Comparison of ENCODE assay signal across 10 cellular contexts in the genomic region with DNA sequence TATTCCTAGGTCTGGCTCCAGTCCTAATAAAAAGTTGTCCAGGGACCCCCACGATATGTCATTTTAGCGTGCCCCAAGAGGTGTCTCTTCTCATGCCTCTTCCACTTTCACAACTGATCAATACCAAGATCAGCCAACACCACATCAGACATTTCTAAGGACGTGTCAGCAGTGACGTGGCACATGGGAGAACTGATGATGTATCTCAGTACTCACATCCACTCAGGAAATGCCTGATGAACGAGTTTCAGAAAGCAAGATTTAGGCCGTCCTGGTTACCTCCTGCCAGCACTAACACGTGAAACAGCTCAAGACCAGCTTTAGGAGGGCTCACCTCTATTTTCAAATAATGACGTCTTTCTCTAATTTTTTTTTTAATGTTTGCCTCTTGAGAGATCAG. TPM values are rescaled to one million over a fixed set of nuclear protein-coding genes. Genes with fewer than 3 reads are reported as not detected.
DNase-seq lines count a peak whose midpoint lies in the region; ATAC-seq, FAIRE-seq and TF ChIP-seq lines count a peak whose summit lies in the region.
"Had no signal": no experiment of that assay in that cellular context is flagged by ENCODE, and none has a peak within 500 bp of the region (broad histone marks: within the 10 kb centered on the region; RNA-seq: fewer than 3 reads in every experiment).

No MANE protein-coding gene starts in this region.

- H3K79me2 ChIP-seq in GM12878 (ENCODE audit: control insufficient read depth, insufficient read depth, low read length) = peaks cover 95% of the 10 kb centered on the region

- no peak for TF ChIP-seq POLR2A in GM12878 (IDR thresholded peaks at IDR 0.05; ENCODE audit: low read depth, low read length)

- RAD21 ChIA-PET in GM12878 (lab: Charles Lee; ENCODE audit: unreplicated experiment) = interaction anchor here (1.0 to 1.5 kb wide), 3 partner anchors 17 to 19 kb away, joined by 3 to 7 read pairs (median 4); a partner anchor contains a TSS

- SMC1A ChIA-PET in GM12878 (lab: Charles Lee; ENCODE audit: uncharacterized antibody, unreplicated experiment) = interaction anchor here (0.6 to 5.8 kb wide), 7 partner anchors 9 to 43 kb away, joined by 3 to 55 read pairs (median 7); a partner anchor contains a TSS

- TF ChIP-seq EP300 in GM12878 (IDR thresholded peaks at IDR 0.05; ENCODE audit: borderline replicate concordance in 1 of 2, control insufficient read depth in 1 of 2, low read depth in 2 of 2, low read length in 2 of 2) = 0 out of 4 replicates have a peak, but pooled peaks of 1 of the 2 experiments have one; percentile 16

- 4% methylated on average over 8 of the region's 8 CpGs for WGBS in GM12878 (ENCODE audit: insufficient coverage, insufficient replicate concordance, low lambda C conversion rate, missing lambda C conversion rate)

- H4K20me1 ChIP-seq in GM12878 (ENCODE audit: control insufficient read depth, insufficient read depth) = peaks cover 4% of the 10 kb centered on the region; the same call in 1 of the 2 replicates

- H3K9ac ChIP-seq in GM12878 (ENCODE audit: control insufficient read depth, insufficient read depth, low read length) = no peak overlapping the region

- H2AFZ ChIP-seq in GM12878 (ENCODE audit: control insufficient read depth, low read depth, low read length) = no peak overlapping the region

- intact Hi-C loops in GM12878 (cut with micrococcal nuclease; ENCODE audit: unreplicated experiment) = no loop called here

- H3K36me3 ChIP-seq in GM12878 (ENCODE audit: control insufficient read depth in 2 of 2, insufficient read depth in 2 of 2, low read length in 1 of 2) = no peaks in the 10 kb centered on the region; a peak in 1 of 4 replicates
- no peaks in the 10 kb centered on the region; the same call in 1 of the 2 replicates for H3K36me3 ChIP-seq in MG63

- no peaks in the 10 kb centered on the region for H3K27me3 ChIP-seq in GM12878 (replicated peaks in 1 of 2; ENCODE audit: control insufficient read depth in 2 of 2, insufficient read depth in 2 of 2, low read length in 1 of 2)
- H3K27me3 ChIP-seq in MG63 = no peaks in the 10 kb centered on the region

- H3K4me1 ChIP-seq in GM12878 (ENCODE audit: control insufficient read depth, insufficient read depth, low read length) = peaks cover 40% of the 10 kb centered on the region

- no peak for TF ChIP-seq RAD21 in GM12878 (IDR thresholded peaks at IDR 0.05; ENCODE audit: insufficient read depth, low read depth, low read length)

- no peak for TF ChIP-seq CTCF in GM12865 (IDR thresholded peaks at IDR 0.05; ENCODE audit: insufficient read depth, low read depth, low read length, missing control alignments)
- no peak for TF ChIP-seq CTCF in GM12878 (IDR thresholded peaks at IDR 0.05 in 2 of 3, conservative IDR thresholded peaks at IDR 0.05 in 1 of 3; ENCODE audit: control insufficient read depth in 2 of 3, extremely low read depth in 1 of 3, insufficient read depth in 1 of 3, low read depth in 3 of 3, low read length in 3 of 3)

- no TSS peak for BruUV-seq in GM12878 (replicated peaks; lab: Mats Ljungman, UMichigan)

- DNase-seq in GM12865 (ENCODE audit: low read depth) (peak; percentile 80), T-helper 22 cell (ENCODE audit: low read depth) (peak; percentile 46), GM12878 (ENCODE audit: low read depth, low spot score) (no peak), MV-4-11 (lab: John Stamatoyannopoulos, UW) (no peak), MG63 (no peak)
- DNase-seq in stimulated activated CD4-positive, alpha-beta T cell treated with anti-CD3 and anti-CD28 coated beads, Interleukin-15, amount 100 ng/mL, for 24 hours = peak; percentile 86
- DNase-seq: amniotic stem cell, right cardiac atrium had no signal

- peak overlapping the region; percentile 25; the same call in 1 of the 2 replicates for H3K27ac ChIP-seq in GM12878 (ENCODE audit: control insufficient read depth, insufficient read depth)

- ATAC-seq in GM12878 (peak; percentile 67), HG02981 (IDR thresholded peaks at IDR 0.05; ENCODE audit: unreplicated experiment) (no peak), SK-N-SH treated with all-trans-retinoic acid at 6 μM for 48 hours (no peak)

- no peak for FAIRE-seq in GM12878 (lab: Jason Lieb, UNC)

- in situ Hi-C loops in GM12878 (cut with MboI) = no loop called here

- H3K4me3 ChIP-seq in GM12865 (ENCODE audit: low read depth, low read length) = no peak overlapping the region
- H3K4me3 ChIP-seq in GM12878 = no peak overlapping the region
- no peak overlapping the region for H3K4me3 ChIP-seq in MG63

- CTCF ChIA-PET in GM12878 (lab: Yijun Ruan, JAX) = interaction anchor here (1.2 to 1.7 kb wide), 5 partner anchors 8 to 23 kb away, joined by 4 to 6 read pairs (median 5); a partner anchor contains a TSS

- H3K9me3 ChIP-seq in GM12878 (replicated peaks; ENCODE audit: control insufficient read depth, insufficient read depth, low read length) = peaks cover 2% of the 10 kb centered on the region; the same call in 1 of the 3 replicates
- H3K9me3 ChIP-seq in MG63 = no peaks in the 10 kb centered on the region

- POLR2A ChIA-PET in GM12878 (lab: Charles Lee) = interaction anchor here (2.6 to 3.6 kb wide), 3 partner anchors 11 to 20 kb away, joined by 10 to 19 read pairs (median 16); a partner anchor contains a TSS

- H3K4me2 ChIP-seq in GM12878 (ENCODE audit: control insufficient read depth, insufficient read depth) = peak overlapping the region; percentile 36; the same call in 1 of the 2 replicates

TF ChIP-seq in GM12878, 131 proteins besides CTCF, POLR2A, EP300 and RAD21 (continues in another document):
- peak; percentile 86 for TF ChIP-seq JUNB (IDR thresholded peaks at IDR 0.05)
- no peak for TF ChIP-seq FOXK2 (IDR thresholded peaks at IDR 0.05)
- no peak for TF ChIP-seq ATF7 (IDR thresholded peaks at IDR 0.05; ENCODE audit: low read depth)
- no peak for TF ChIP-seq NBN (IDR thresholded peaks at IDR 0.05)
- TF ChIP-seq HDAC6 (IDR thresholded peaks at IDR 0.05; ENCODE audit: unreplicated experiment) = no peak
- TF ChIP-seq, protein P1, sequence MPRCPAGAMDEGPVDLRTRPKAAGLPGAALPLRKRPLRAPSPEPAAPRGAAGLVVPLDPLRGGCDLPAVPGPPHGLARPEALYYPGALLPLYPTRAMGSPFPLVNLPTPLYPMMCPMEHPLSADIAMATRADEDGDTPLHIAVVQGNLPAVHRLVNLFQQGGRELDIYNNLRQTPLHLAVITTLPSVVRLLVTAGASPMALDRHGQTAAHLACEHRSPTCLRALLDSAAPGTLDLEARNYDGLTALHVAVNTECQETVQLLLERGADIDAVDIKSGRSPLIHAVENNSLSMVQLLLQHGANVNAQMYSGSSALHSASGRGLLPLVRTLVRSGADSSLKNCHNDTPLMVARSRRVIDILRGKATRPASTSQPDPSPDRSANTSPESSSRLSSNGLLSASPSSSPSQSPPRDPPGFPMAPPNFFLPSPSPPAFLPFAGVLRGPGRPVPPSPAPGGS (IDR thresholded peaks at IDR 0.05; ENCODE audit: borderline replicate concordance, insufficient read depth, low read depth, low read length, poor library complexity, severe bottlenecking) = no peak
- no peak for TF ChIP-seq STAT1 (conservative IDR thresholded peaks at IDR 0.05)
- no peak for TF ChIP-seq BCL11A (IDR thresholded peaks at IDR 0.05; ENCODE audit: low read depth, low read length)
- peak; percentile 77; the same call in 1 of the 2 replicates for TF ChIP-seq IRF4 (IDR thresholded peaks at IDR 0.05; ENCODE audit: low read depth, low read length)

TF ChIP-seq in SK-N-SH treated with all-trans-retinoic acid at 6 μM for 48 hours, 23 proteins besides CTCF, POLR2A, EP300 and RAD21 (continues in another document):
- TF ChIP-seq PPARA (CRISPR knock-in tag; IDR thresholded peaks at IDR 0.05; ENCODE audit: borderline replicate concordance) = no peak
- TF ChIP-seq BACH2 (CRISPR knock-in tag; IDR thresholded peaks at IDR 0.05; ENCODE audit: borderline replicate concordance) = no peak
- TF ChIP-seq ZNF8 (CRISPR knock-in tag; IDR thresholded peaks at IDR 0.05) = no peak
- TF ChIP-seq SNAI2 (CRISPR knock-in tag; IDR thresholded peaks at IDR 0.05) = no peak
- no peak for TF ChIP-seq RARB (CRISPR knock-in tag; IDR thresholded peaks at IDR 0.05)
- TF ChIP-seq, protein P2, sequence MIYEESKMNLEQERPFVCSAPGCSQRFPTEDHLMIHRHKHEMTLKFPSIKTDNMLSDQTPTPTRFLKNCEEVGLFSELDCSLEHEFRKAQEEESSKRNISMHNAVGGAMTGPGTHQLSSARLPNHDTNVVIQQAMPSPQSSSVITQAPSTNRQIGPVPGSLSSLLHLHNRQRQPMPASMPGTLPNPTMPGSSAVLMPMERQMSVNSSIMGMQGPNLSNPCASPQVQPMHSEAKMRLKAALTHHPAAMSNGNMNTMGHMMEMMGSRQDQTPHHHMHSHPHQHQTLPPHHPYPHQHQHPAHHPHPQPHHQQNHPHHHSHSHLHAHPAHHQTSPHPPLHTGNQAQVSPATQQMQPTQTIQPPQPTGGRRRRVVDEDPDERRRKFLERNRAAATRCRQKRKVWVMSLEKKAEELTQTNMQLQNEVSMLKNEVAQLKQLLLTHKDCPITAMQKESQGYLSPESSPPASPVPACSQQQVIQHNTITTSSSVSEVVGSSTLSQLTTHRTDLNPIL (CRISPR knock-in tag; IDR thresholded peaks at IDR 0.05; ENCODE audit: low read depth) = no peak
- no peak for TF ChIP-seq GLIS3 (CRISPR knock-in tag; IDR thresholded peaks at IDR 0.05)
- no peak for TF ChIP-seq ISL1 (CRISPR knock-in tag; IDR thresholded peaks at IDR 0.05)
- no peak for TF ChIP-seq ZNF70 (CRISPR knock-in tag; IDR thresholded peaks at IDR 0.05)

RNA-seq across cellular contexts. Expression of a gene that starts 19.6 kb away (rescaled TPM):
- 116 and 126 TPM in 2 replicates for total RNA-seq in GM12878 (2013; cell fraction: nucleolus; rRNA removed)
- 16.3 and 18.1 TPM in 2 replicates for total RNA-seq in GM12878 (2014; rRNA removed)
- total RNA-seq in GM12878 (2014; rRNA removed; fragmentation: Illumina TruSeq; extraction: Trizol) = 15.2 and 15.7 TPM in 2 replicates
- total RNA-seq in GM12878 (2021) = 20.7 and 23.2 TPM in 2 replicates
- 12.6 TPM for polyA plus RNA-seq in GM12878 (2011; ENCODE audit: low read depth)
- polyA plus RNA-seq in GM12878 (2011; rRNA removed) = 32.9 and 38.1 TPM in 2 replicates
- 39.9 and 41.8 TPM in 2 replicates for polyA plus RNA-seq in GM12878 (2011; cell fraction: cytosol; rRNA removed)
- polyA plus RNA-seq in GM12878 (2011; cell fraction: nucleus; rRNA removed) = 43.3 and 49.4 TPM in 2 replicates
- polyA plus RNA-seq in GM12878 (2012) = 17.9 and 37.0 TPM in 2 replicates
- 10.6 and 16.0 TPM in 2 replicates for polyA plus RNA-seq in GM12878 (2014; fragmentation: Illumina TruSeq; extraction: Trizol)
- 1 to 10 TPM in 1 of 2 experiments, under 1 TPM in 1; 0.44 to 1.5 TPM for polyA plus RNA-seq in GM12878 (2014; fragmentation: Nextera tagmentation; extraction: Ambion mirVana)
- polyA plus RNA-seq in GM12878 (2014; rRNA removed) = 25.5 and 28.7 TPM in 2 replicates
- polyA plus RNA-seq in GM12878 (2016; fragmentation: Nextera tagmentation; extraction: Ambion mirVana) = 10 to 100 TPM; 14.9 to 20.6 TPM
- 24.9 and 62.5 TPM in 2 replicates for polyA minus RNA-seq in GM12878 (2011; rRNA and poly(A)+ RNA removed)
- polyA minus RNA-seq in GM12878 (2011; cell fraction: cytosol; rRNA and poly(A)+ RNA removed) = 16.3 and 16.6 TPM in 2 replicates
- polyA minus RNA-seq in GM12878 (2011; cell fraction: nucleus; rRNA and poly(A)+ RNA removed) = 33.7 and 57.3 TPM in 2 replicates
- 21.1 and 42.2 TPM in 2 replicates for total RNA-seq in MG63 (2014; rRNA removed; shearing (Covaris generic); ENCODE audit: low replicate concordance)

Comparison
In these comparisons a context has a peak if more than half of its experiments do, and no peak if none do; other contexts are left out.
1. DNase-seq: peak in GM12865 (single experiment), T-helper 22 cell (single experiment) and stimulated activated CD4-positive, alpha-beta T cell treated with anti-CD3 and anti-CD28 coated beads, Interleukin-15, amount 100 ng/mL, for 24 hours (single experiment); none in GM12878 (single experiment), MV-4-11 (single experiment) and MG63 (single experiment).